ENCODE assay signal across 8 cellular contexts in genomic region chr6:125584468-125584939, GRCh38.
A peak's percentile ranks its signal among the peaks of the same experiment; 100 is the strongest.
DNase-seq lines count a peak whose midpoint lies in the region; TF ChIP-seq lines count a peak whose summit lies in the region.

No MANE protein-coding gene starts in this region.

- TF ChIP-seq POLR2A in breast epithelium (IDR thresholded peaks at IDR 0.05): no peak

- H3K4me2 ChIP-seq in Karpas-422 (ENCODE audit: low read depth, low read length, poor library complexity, severe bottlenecking): no peak overlapping the region

- intact Hi-C loops in MCF 10A (cut with micrococcal nuclease): no loop called here
- intact Hi-C loops in breast epithelium (cut with DNase I; ENCODE audit: low total_unique reads): loop anchor here (10.0 kb wide), 1 partner anchor 1590 kb away; no protein-coding TSS in a partner anchor

- H3K9me3 ChIP-seq in breast epithelium: no peaks in the 10 kb centered on the region
- no peaks in the 10 kb centered on the region for H3K9me3 ChIP-seq in Karpas-422 (ENCODE audit: low read length)

- no peak overlapping the region for H2AFZ ChIP-seq in Karpas-422 (ENCODE audit: low read length)

- no peaks in the 10 kb centered on the region for H3K36me3 ChIP-seq in breast epithelium
- H3K36me3 ChIP-seq in Karpas-422 (ENCODE audit: insufficient read depth, low read length): no peaks in the 10 kb centered on the region

- no peak overlapping the region for H3K4me3 Mint-ChIP-seq in MCF 10A (ENCODE audit: unreplicated experiment)
- H3K4me3 Mint-ChIP-seq in chondrocyte (ENCODE audit: unreplicated experiment): peak overlapping the region; percentile 9
- no peak overlapping the region for H3K4me3 Mint-ChIP-seq in progenitor cell of endocrine pancreas (ENCODE audit: low read depth)
- H3K4me3 Mint-ChIP-seq in activated naive CD4-positive, alpha-beta T cell treated with anti-CD3 and anti-CD28 coated beads, Interleukin-2, amount 10 ng/mL, durations not matched to agents 7 days and 5 days: no peak overlapping the region

- TF ChIP-seq CTCF in MCF 10A (IDR thresholded peaks at IDR 0.05; ENCODE audit: unreplicated experiment): no peak
- TF ChIP-seq CTCF in breast epithelium (IDR thresholded peaks at IDR 0.05): no peak
- TF ChIP-seq CTCF in chondrocyte (IDR thresholded peaks at IDR 0.05): peak; percentile 64
- TF ChIP-seq CTCF in progenitor cell of endocrine pancreas (IDR thresholded peaks at IDR 0.05; ENCODE audit: unreplicated experiment): no peak

- H3K9me3 Mint-ChIP-seq in MCF 10A (ENCODE audit: unreplicated experiment) (no peaks in the 10 kb centered on the region), chondrocyte (ENCODE audit: low read depth) (peaks cover 5% of the 10 kb centered on the region), progenitor cell of endocrine pancreas (ENCODE audit: low read depth) (no peaks in the 10 kb centered on the region)
- no peaks in the 10 kb centered on the region for H3K9me3 Mint-ChIP-seq in activated naive CD4-positive, alpha-beta T cell treated with anti-CD3 and anti-CD28 coated beads, Interleukin-2, amount 10 ng/mL, durations not matched to agents 7 days and 5 days

- DNase-seq in MCF 10A (ENCODE audit: unreplicated experiment) (peak; percentile 20), breast epithelium (ENCODE audit: low spot score in 2 of 2) (no peak), chondrocyte (ENCODE audit: low spot score) (no peak), left kidney (ENCODE audit: low read depth, low spot score) (peak; percentile 72), Karpas-422 (no peak), progenitor cell of endocrine pancreas (ENCODE audit: low spot score, unreplicated experiment) (no peak), NCI-H1105 treated with DMSO at 0.1 percent for 48 hours (lab: John Stamatoyannopoulos, UW) (no peak)
- DNase-seq in activated naive CD4-positive, alpha-beta T cell treated with anti-CD3 and anti-CD28 coated beads, Interleukin-2, amount 10 ng/mL, durations not matched to agents 7 days and 5 days: no peak

- no TSS peak for BruUV-seq in MCF 10A (replicated peaks; lab: Mats Ljungman, UMichigan)

- no peaks in the 10 kb centered on the region for H3K9me2 ChIP-seq in Karpas-422 (replicated peaks; ENCODE audit: insufficient read depth, low read length)

- H3K4me3 ChIP-seq in breast epithelium: no peak overlapping the region
- H3K4me3 ChIP-seq in Karpas-422 (ENCODE audit: low read length): no peak overlapping the region

- H3K27ac Mint-ChIP-seq in MCF 10A (ENCODE audit: low read depth, unreplicated experiment) (no peak overlapping the region), chondrocyte (ENCODE audit: unreplicated experiment) (peak overlapping the region; percentile 89), progenitor cell of endocrine pancreas (no peak overlapping the region)
- H3K27ac Mint-ChIP-seq in activated naive CD4-positive, alpha-beta T cell treated with anti-CD3 and anti-CD28 coated beads, Interleukin-2, amount 10 ng/mL, durations not matched to agents 7 days and 5 days: no peak overlapping the region

- POLR2A ChIA-PET in MCF 10A (lab: Yijun Ruan, JAX): no interaction called here

- no peaks in the 10 kb centered on the region for H3K79me2 ChIP-seq in Karpas-422 (ENCODE audit: low read length)

- H3K4me1 ChIP-seq in breast epithelium (no peaks in the 10 kb centered on the region), Karpas-422 (ENCODE audit: low read length) (peaks cover 3% of the 10 kb centered on the region; the same call in 1 of the 2 replicates)

- H3K4me1 Mint-ChIP-seq in MCF 10A (ENCODE audit: insufficient read depth, unreplicated experiment) (no peaks in the 10 kb centered on the region), chondrocyte (ENCODE audit: low read depth) (peaks cover 46% of the 10 kb centered on the region), progenitor cell of endocrine pancreas (ENCODE audit: low read depth) (peaks cover 12% of the 10 kb centered on the region)
- H3K4me1 Mint-ChIP-seq in activated naive CD4-positive, alpha-beta T cell treated with anti-CD3 and anti-CD28 coated beads, Interleukin-2, amount 10 ng/mL, durations not matched to agents 7 days and 5 days: no peaks in the 10 kb centered on the region

- no peaks in the 10 kb centered on the region for H4K20me1 ChIP-seq in Karpas-422 (ENCODE audit: insufficient read depth, low read depth, low read length)

- no peaks in the 10 kb centered on the region for H3K27me3 ChIP-seq in breast epithelium
- H3K27me3 ChIP-seq in Karpas-422 (ENCODE audit: low read length): no peaks in the 10 kb centered on the region

- H3K36me3 Mint-ChIP-seq in MCF 10A (ENCODE audit: insufficient read depth, unreplicated experiment) (no peaks in the 10 kb centered on the region), chondrocyte (ENCODE audit: low read depth) (no peaks in the 10 kb centered on the region), progenitor cell of endocrine pancreas (ENCODE audit: insufficient read depth) (no peaks in the 10 kb centered on the region)
- no peaks in the 10 kb centered on the region for H3K36me3 Mint-ChIP-seq in activated naive CD4-positive, alpha-beta T cell treated with anti-CD3 and anti-CD28 coated beads, Interleukin-2, amount 10 ng/mL, durations not matched to agents 7 days and 5 days

- H3K27me3 Mint-ChIP-seq in MCF 10A (ENCODE audit: insufficient read depth, unreplicated experiment) (peaks cover 34% of the 10 kb centered on the region), chondrocyte (ENCODE audit: low read depth) (no peaks in the 10 kb centered on the region), progenitor cell of endocrine pancreas (no peaks in the 10 kb centered on the region)
- H3K27me3 Mint-ChIP-seq in activated naive CD4-positive, alpha-beta T cell treated with anti-CD3 and anti-CD28 coated beads, Interleukin-2, amount 10 ng/mL, durations not matched to agents 7 days and 5 days: peaks cover 4% of the 10 kb centered on the region

- CTCF ChIA-PET in MCF 10A (lab: Yijun Ruan, JAX): interaction anchor here (0.6 to 1.2 kb wide), 2 partner anchors 275 to 813 kb away, joined by 3 read pairs; no protein-coding TSS in a partner anchor
- CTCF ChIA-PET in activated naive CD4-positive, alpha-beta T cell treated with anti-CD3 and anti-CD28 coated beads, Interleukin-2, amount 10 ng/mL, durations not matched to agents 7 days and 5 days (lab: Charles Lee): no interaction called here

- H3K27ac ChIP-seq in breast epithelium (no peak overlapping the region), Karpas-422 (ENCODE audit: low read length) (no peak overlapping the region)

- H3K9ac ChIP-seq in Karpas-422 (ENCODE audit: low read length): no peak overlapping the region

Comparison
In these comparisons a context has a peak if more than half of its experiments do, and no peak if none do; other contexts are left out.
1. DNase-seq: peak in MCF 10A (single experiment) and left kidney (single experiment); none in breast epithelium (0 of 2), chondrocyte (single experiment), Karpas-422 (single experiment), progenitor cell of endocrine pancreas (single experiment), NCI-H1105 treated with DMSO at 0.1 percent for 48 hours (single experiment) and activated naive CD4-positive, alpha-beta T cell treated with anti-CD3 and anti-CD28 coated beads, Interleukin-2, amount 10 ng/mL, durations not matched to agents 7 days and 5 days (single experiment).